ENCODE assay signal across 27 cellular contexts in the genomic region with DNA sequence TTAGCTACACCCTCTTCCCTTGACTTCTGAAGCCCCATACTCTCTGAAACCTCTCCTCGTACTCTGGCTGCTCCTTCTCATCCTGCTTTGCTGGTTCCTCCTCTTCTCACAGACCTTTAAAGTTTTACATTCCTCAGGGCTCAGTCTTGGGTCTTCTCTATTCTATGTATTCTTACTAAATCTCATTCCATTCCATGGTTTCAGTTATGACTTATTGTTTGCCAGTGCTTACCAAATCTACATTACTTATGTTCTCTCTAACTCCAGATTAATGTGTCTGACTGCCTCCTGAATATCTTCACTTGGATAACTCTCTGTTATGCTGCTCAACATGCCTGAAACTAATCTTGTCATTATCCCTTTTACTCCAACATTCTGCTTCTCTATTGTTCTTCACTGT. TPM values are rescaled to one million over a fixed set of nuclear protein-coding genes. Genes with fewer than 3 reads are reported as not detected.
DNase-seq lines count a peak whose midpoint lies in the region; ATAC-seq, FAIRE-seq and TF ChIP-seq lines count a peak whose summit lies in the region.
"Had no signal": no experiment of that assay in that cellular context is flagged by ENCODE, and none has a peak within 500 bp of the region (broad histone marks: within the 10 kb centered on the region; RNA-seq: fewer than 3 reads in every experiment).

No MANE protein-coding gene starts in this region.

- H3K9me3 ChIP-seq in K562 (replicated peaks; ENCODE audit: control insufficient read depth, insufficient read depth, low read depth, low read length), result no peaks in the 10 kb centered on the region
- H3K9me3 ChIP-seq in smooth muscle cell (replicated peaks; ENCODE audit: low read depth), result no peaks in the 10 kb centered on the region
- H3K9me3 ChIP-seq: gastroesophageal sphincter, pancreas, thoracic aorta had no signal

- in situ Hi-C loops in K562 (cut with MboI), result loop anchor here (5.0 kb wide), 1 partner anchor 48 kb away; no protein-coding TSS in a partner anchor

- H3K79me2 ChIP-seq in K562 (ENCODE audit: control insufficient read depth, insufficient read depth, low read length), result no peaks in the 10 kb centered on the region
- no peaks in the 10 kb centered on the region for H3K79me2 ChIP-seq in smooth muscle cell (ENCODE audit: low read depth)

- no peaks in the 10 kb centered on the region for H3K27me3 ChIP-seq in K562 (ENCODE audit: control insufficient read depth in 2 of 2, insufficient read depth in 2 of 2, low read length in 2 of 2)
- H3K27me3 ChIP-seq in smooth muscle cell (ENCODE audit: low read depth), result no peaks in the 10 kb centered on the region
- H3K27me3 ChIP-seq: gastroesophageal sphincter, pancreas had no signal

- H3K4me1 ChIP-seq in K562 (replicated peaks in 1 of 2; ENCODE audit: control insufficient read depth in 2 of 2, insufficient read depth in 2 of 2, low read length in 2 of 2) (peaks cover 1 to 15% of the 10 kb centered on the region in 2 experiments; a peak in 3 of 5 replicates), smooth muscle cell (ENCODE audit: low read depth) (peaks cover 16% of the 10 kb centered on the region)
- H3K4me1 ChIP-seq: gastroesophageal sphincter had no signal

- CTCF ChIA-PET in K562 (lab: Yijun Ruan, JAX; ENCODE audit: low intra/inter-chr PET ratio), result no interaction called here

- 24% methylated on average over 1 of the region's 1 CpG for WGBS in K562 (ENCODE audit: insufficient coverage, low coverage, missing lambda C conversion rate)
- 54% methylated on average over 1 of the region's 1 CpG for WGBS in smooth muscle cell (ENCODE audit: low lambda C conversion rate)

- no peak overlapping the region for H3K4me3 ChIP-seq in K562
- no peak overlapping the region for H3K4me3 ChIP-seq in smooth muscle cell
- H3K4me3 ChIP-seq: gastroesophageal sphincter, pancreas, thoracic aorta had no signal

- H3K36me3 ChIP-seq in K562 (ENCODE audit: control insufficient read depth, insufficient read depth, low read length) (no peaks in the 10 kb centered on the region), smooth muscle cell (ENCODE audit: low read depth) (no peaks in the 10 kb centered on the region)
- H3K36me3 ChIP-seq: gastroesophageal sphincter, pancreas, thoracic aorta, WERI-Rb-1 had no signal

- DNase-seq in HCEC 1CT, result peak; percentile 35
- no peak for DNase-seq in K562 (ENCODE audit: extremely low read depth in 1 of 4, low spot score in 3 of 4)
- DNase-seq in fibroblast of peridontal ligament (ENCODE audit: extremely low read depth), result peak; percentile 40
- DNase-seq in smooth muscle cell (lab: John Stamatoyannopoulos, UW; ENCODE audit: unreplicated experiment), result no peak
- no peak for DNase-seq in stimulated activated CD4-positive, alpha-beta T cell treated with anti-CD3 and anti-CD28 coated beads, Interleukin-2, amount 100 ng/mL, for 48 hours
- no peak for DNase-seq in GM10266 (ENCODE audit: extremely low spot score)
- no peak for DNase-seq in omental fat pad (ENCODE audit: low spot score)
- DNase-seq: activated CD4-positive, alpha-beta T cell treated with anti-CD3 and anti-CD28 coated beads for 48 hours; activated CD8-positive, alpha-beta memory T cell treated with anti-CD3 and anti-CD28 coated beads for 24 hours; activated T-cell treated with anti-CD3 and anti-CD28 coated beads for 4 hours; anterior cingulate cortex; DMS153; effector memory CD8-positive, alpha-beta T cell; hippocampal formation; NCI-H1105; NCI-H187 treated with DMSO at 0.1 percent for 48 hours; NCI-H2171; NCI-H510A; pancreas; small intestine; stimulated activated CD8-positive, alpha-beta memory T cell treated with anti-CD3 and anti-CD28 coated beads, Interleukin-4, amount 100 ng/mL, for 48 hours; stimulated activated naive CD8-positive, alpha-beta T cell treated with anti-CD3 and anti-CD28 coated beads, Interleukin-15, amount 100 ng/mL, for 72 hours; WERI-Rb-1 had no signal

- BruUV-seq in K562 (replicated peaks; lab: Mats Ljungman, UMichigan), result no TSS peak

- peaks cover 9% of the 10 kb centered on the region for H3F3A ChIP-seq in smooth muscle cell (ENCODE audit: low read depth)

- H2AFZ ChIP-seq in K562 (ENCODE audit: low read depth, low read length) (0 out of 2 replicates have a peak overlapping the region, but pooled peaks have one; percentile 1), smooth muscle cell (ENCODE audit: low read depth) (peak overlapping the region; percentile 32)

- H4K20me1 ChIP-seq in K562 (replicated peaks; ENCODE audit: control insufficient read depth, insufficient read depth, low read length) (no peaks in the 10 kb centered on the region), smooth muscle cell (ENCODE audit: low read depth) (no peaks in the 10 kb centered on the region)

- TF ChIP-seq EP300 in K562 (IDR thresholded peaks at IDR 0.05; ENCODE audit: low read length), result no peak

- FAIRE-seq in K562 (lab: Jason Lieb, UNC), result no peak
- FAIRE-seq: pancreas, small intestine had no signal

- no peak overlapping the region for H3K4me2 ChIP-seq in K562 (ENCODE audit: insufficient read depth, low read length)
- peak overlapping the region; percentile 41 for H3K4me2 ChIP-seq in smooth muscle cell

- ATAC-seq in K562, result no peak
- ATAC-seq in omental fat pad (ENCODE audit: low FRiP score), result no peak
- ATAC-seq: activated naive CD4-positive, alpha-beta T cell treated with anti-CD3 and anti-CD28 coated beads, Interleukin-2, amount 50 U/mL, for 72 hours; effector memory CD8-positive, alpha-beta T cell; gastroesophageal sphincter; pancreas; stimulated activated naive CD8-positive, alpha-beta T cell treated with anti-CD3 and anti-CD28 coated beads, Interleukin-15, amount 100 ng/mL, for 72 hours had no signal

- TF ChIP-seq RAD21 in K562 (CRISPR knock-in tag; conservative IDR thresholded peaks at IDR 0.05 in 1 of 2, IDR thresholded peaks at IDR 0.05 in 1 of 2), result no peak

- no peak for TF ChIP-seq POLR2A in K562 (conservative IDR thresholded peaks at IDR 0.05)

- H3K9ac ChIP-seq in K562 (ENCODE audit: insufficient read depth in 1 of 2, low read depth in 2 of 2, low read length in 2 of 2) (no peak overlapping the region), smooth muscle cell (ENCODE audit: low read depth) (peak overlapping the region; percentile 31)

- intact Hi-C loops in K562 (cut with micrococcal nuclease), result no loop called here

- POLR2A ChIA-PET in K562 (lab: Yijun Ruan, JAX), result no interaction called here

- H3K27ac ChIP-seq in K562 (ENCODE audit: extremely low read depth, low read depth, low read length) (no peak overlapping the region), smooth muscle cell (ENCODE audit: low read depth) (peak overlapping the region; percentile 95)
- H3K27ac ChIP-seq: gastroesophageal sphincter, pancreas, RWPE1, thoracic aorta, WERI-Rb-1 had no signal

- no peaks in the 10 kb centered on the region for H3K9me1 ChIP-seq in K562 (ENCODE audit: control insufficient read depth, insufficient read depth, low read length)

- no peak for TF ChIP-seq CTCF in K562 (IDR thresholded peaks at IDR 0.05 in 2 of 3, conservative IDR thresholded peaks at IDR 0.05 in 1 of 3; ENCODE audit: insufficient read depth in 2 of 3, low read depth in 1 of 3, low read length in 3 of 3)
- no peak for TF ChIP-seq CTCF in smooth muscle cell (IDR thresholded peaks at IDR 0.05; ENCODE audit: borderline replicate concordance, insufficient read depth, poor library complexity, severe bottlenecking)
- no peak for TF ChIP-seq CTCF in GM10266 (IDR thresholded peaks at IDR 0.05; ENCODE audit: control insufficient read depth, insufficient read depth, low read depth, missing control alignments)
- no peak for TF ChIP-seq CTCF in omental fat pad (IDR thresholded peaks at IDR 0.05)

TF ChIP-seq in K562, 482 proteins besides CTCF, POLR2A, EP300 and RAD21 (continues in another document):
- TF ChIP-seq LCOR (CRISPR knock-in tag; IDR thresholded peaks at IDR 0.05) (no peak), MEF2A (IDR thresholded peaks at IDR 0.05; ENCODE audit: control insufficient read depth, low read depth, low read length) (no peak)
- TF ChIP-seq, protein P1, sequence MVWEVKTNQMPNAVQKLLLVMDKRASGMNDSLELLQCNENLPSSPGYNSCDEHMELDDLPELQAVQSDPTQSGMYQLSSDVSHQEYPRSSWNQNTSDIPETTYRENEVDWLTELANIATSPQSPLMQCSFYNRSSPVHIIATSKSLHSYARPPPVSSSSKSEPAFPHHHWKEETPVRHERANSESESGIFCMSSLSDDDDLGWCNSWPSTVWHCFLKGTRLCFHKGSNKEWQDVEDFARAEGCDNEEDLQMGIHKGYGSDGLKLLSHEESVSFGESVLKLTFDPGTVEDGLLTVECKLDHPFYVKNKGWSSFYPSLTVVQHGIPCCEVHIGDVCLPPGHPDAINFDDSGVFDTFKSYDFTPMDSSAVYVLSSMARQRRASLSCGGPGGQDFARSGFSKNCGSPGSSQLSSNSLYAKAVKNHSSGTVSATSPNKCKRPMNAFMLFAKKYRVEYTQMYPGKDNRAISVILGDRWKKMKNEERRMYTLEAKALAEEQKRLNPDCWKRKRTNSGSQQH (CRISPR knock-in tag; IDR thresholded peaks at IDR 0.05), result no peak

RNA-seq across cellular contexts. Expression of a gene that starts 5.4 kb away (rescaled TPM):
- 9.7 and 20.5 TPM in 2 replicates for total RNA-seq in K562 (2011; cell fraction: chromatin; rRNA removed; ENCODE audit: low replicate concordance)
- total RNA-seq in K562 (2011; cell fraction: nucleolus; rRNA removed), result 8.0 and 10.0 TPM in 2 replicates
- 18.1 and 27.9 TPM in 2 replicates for total RNA-seq in K562 (2011; cell fraction: nucleoplasm; rRNA removed)
- 5.2 and 5.3 TPM in 2 replicates for total RNA-seq in K562 (2014; rRNA removed)
- 9.3 and 10.1 TPM in 2 replicates for total RNA-seq in K562 (2014; rRNA removed; fragmentation: Illumina TruSeq; extraction: Trizol)
- total RNA-seq in K562 (2015; rRNA removed; fragmentation: Illumina TruSeq; extraction: Trizol), result 9.5 and 10.4 TPM in 2 replicates
- total RNA-seq in K562 (2021), result 6.5 and 7.1 TPM in 2 replicates
- polyA plus RNA-seq in K562 (2011; rRNA removed), result 6.2 and 6.4 TPM in 2 replicates
- polyA plus RNA-seq in K562 (2011; cell fraction: cytosol; rRNA removed), result 2.3 and 5.1 TPM in 2 replicates
- 7.5 and 11.6 TPM in 2 replicates for polyA plus RNA-seq in K562 (2011; cell fraction: nucleus; rRNA removed)
- polyA plus RNA-seq in K562 (2012), result 4.5 and 4.7 TPM in 2 replicates
- polyA plus RNA-seq in K562 (2014; fragmentation: Illumina TruSeq; extraction: Trizol), result 6.7 and 6.8 TPM in 2 replicates
- 1 to 10 TPM; 2.3 to 3.4 TPM for polyA plus RNA-seq in K562 (2014; fragmentation: Nextera tagmentation; extraction: Ambion mirVana)
- polyA plus RNA-seq in K562 (2014; rRNA removed), result 4.9 and 5.7 TPM in 2 replicates
- 11.2 and 12.1 TPM in 2 replicates for polyA minus RNA-seq in K562 (2011; rRNA and poly(A)+ RNA removed)
- 4.0 and 4.7 TPM in 2 replicates for polyA minus RNA-seq in K562 (2011; cell fraction: cytosol; rRNA and poly(A)+ RNA removed)
- polyA minus RNA-seq in K562 (2011; cell fraction: nucleus; rRNA and poly(A)+ RNA removed), result 5.8 and 10.3 TPM in 2 replicates
- 28.2 and 29.9 TPM in 2 replicates for total RNA-seq in smooth muscle cell
- polyA plus RNA-seq in smooth muscle cell, result 8.6 and 13.3 TPM in 2 replicates
- 10 to 100 TPM in 1 of 4 donors, 1 to 10 TPM in 3; 9.4 to 10.1 (median 9.6) TPM for total RNA-seq in omental fat pad

Comparison
In these comparisons a context has a peak if more than half of its experiments do, and no peak if none do; other contexts are left out.
1. DNase-seq: peak in HCEC 1CT (single experiment) and fibroblast of peridontal ligament (single experiment); none in K562 (0 of 4), smooth muscle cell (single experiment), stimulated activated CD4-positive, alpha-beta T cell treated with anti-CD3 and anti-CD28 coated beads, Interleukin-2, amount 100 ng/mL, for 48 hours (0 of 2), GM10266 (single experiment) and omental fat pad (single experiment).